ENCODE assay signal across 8 cellular contexts in genomic region chr3:129224984-129225393, GRCh38. TPM values are rescaled to one million over a fixed set of nuclear protein-coding genes. Genes with fewer than 3 reads are reported as not detected.
A peak's percentile ranks its signal among the peaks of the same experiment; 100 is the strongest.
DNase-seq lines count a peak whose midpoint lies in the region; ATAC-seq, FAIRE-seq and TF ChIP-seq lines count a peak whose summit lies in the region.

No MANE protein-coding gene starts in this region.

- no peak for FAIRE-seq in bronchial epithelial cell (lab: Jason Lieb, UNC)

- ATAC-seq in GM21390 (IDR thresholded peaks at IDR 0.05; ENCODE audit: unreplicated experiment) (no peak), GM21526 (IDR thresholded peaks at IDR 0.05; ENCODE audit: low FRiP score, unreplicated experiment) (no peak)

- H3K36me3 ChIP-seq in bronchial epithelial cell (ENCODE audit: control insufficient read depth, insufficient read depth, low read length) (no peaks in the 10 kb centered on the region), stomach smooth muscle (ENCODE audit: control insufficient read depth in 2 of 2, insufficient read depth in 2 of 2, low read length in 2 of 2) (no peaks in the 10 kb centered on the region)

- H3K27me3 ChIP-seq in bronchial epithelial cell (ENCODE audit: control insufficient read depth, insufficient read depth, low read length), result no peaks in the 10 kb centered on the region
- H3K27me3 ChIP-seq in stomach smooth muscle (ENCODE audit: control insufficient read depth in 1 of 2, insufficient read depth in 2 of 2, low read length in 2 of 2), result no peaks in the 10 kb centered on the region

- TF ChIP-seq CTCF in bronchial epithelial cell (IDR thresholded peaks at IDR 0.05; ENCODE audit: insufficient read depth, low read length, severe bottlenecking), result peak; percentile 2

- H3K27ac ChIP-seq in stomach smooth muscle (ENCODE audit: low read length), result peak overlapping the region; percentile 72

- H3K4me1 ChIP-seq in stomach smooth muscle (ENCODE audit: control insufficient read depth, insufficient read depth, low read length), result peaks cover 22% of the 10 kb centered on the region

- H3K4me3 ChIP-seq in bronchial epithelial cell (ENCODE audit: low read depth, low read length) (no peak overlapping the region), stomach smooth muscle (ENCODE audit: low read length in 2 of 2) (peak overlapping the region; percentile 60 to 62)

- DNase-seq in stimulated activated CD4-positive, alpha-beta T cell treated with anti-CD3 and anti-CD28 coated beads, Interleukin-1b, Interleukin-23, amount 100 ng/mL, for 48 hours, result peak; percentile 10
- DNase-seq in stimulated activated CD4-positive, alpha-beta T cell treated with anti-CD3 and anti-CD28 coated beads, Interleukin-4, amount 100 ng/mL, for 1 hour, result no peak
- DNase-seq in OCI-M1 (lab: John Stamatoyannopoulos, UW), result peak; percentile 85
- peak; percentile 69 for DNase-seq in bronchial epithelial cell (ENCODE audit: low read depth)
- DNase-seq in kidney glomerular epithelial cell (lab: John Stamatoyannopoulos, UW), result peak; percentile 20

- peak overlapping the region; percentile 35 to 43 for H3K9ac ChIP-seq in stomach smooth muscle (ENCODE audit: low read length in 2 of 2)

- H3K9me3 ChIP-seq in stomach smooth muscle (ENCODE audit: control insufficient read depth in 2 of 2, low read length in 2 of 2), result no peaks in the 10 kb centered on the region

RNA-seq across cellular contexts. Expression of gene COPG1, which starts 24.4 kb away (rescaled TPM):
- 165 and 259 TPM in 2 replicates for total RNA-seq in bronchial epithelial cell

RNA-seq across cellular contexts. Expression of gene CNBP, which starts 41.3 kb away (rescaled TPM):
- total RNA-seq in bronchial epithelial cell, result 371 and 535 TPM in 2 replicates

RNA-seq across cellular contexts. Expression of gene HMCES, which starts 53.7 kb away (rescaled TPM):
- 30.5 and 35.6 TPM in 2 replicates for total RNA-seq in bronchial epithelial cell
